In genomic region chr17:63822537-63822936, GRCh38 we compare ENCODE assay signal across 1 cellular context.
TF ChIP-seq lines count a peak whose summit lies in the region.

No MANE protein-coding gene starts in this region.

TF ChIP-seq in K562, 482 proteins besides CTCF, POLR2A, EP300 and RAD21:
- TF ChIP-seq COPS2 (conservative IDR thresholded peaks at IDR 0.05) (no peak), RBM25 (IDR thresholded peaks at IDR 0.05; ENCODE audit: low read depth, low read length, severe bottlenecking) (peak; percentile 3)
